17 cellular contexts compared by ENCODE assay signal in the genomic region with DNA sequence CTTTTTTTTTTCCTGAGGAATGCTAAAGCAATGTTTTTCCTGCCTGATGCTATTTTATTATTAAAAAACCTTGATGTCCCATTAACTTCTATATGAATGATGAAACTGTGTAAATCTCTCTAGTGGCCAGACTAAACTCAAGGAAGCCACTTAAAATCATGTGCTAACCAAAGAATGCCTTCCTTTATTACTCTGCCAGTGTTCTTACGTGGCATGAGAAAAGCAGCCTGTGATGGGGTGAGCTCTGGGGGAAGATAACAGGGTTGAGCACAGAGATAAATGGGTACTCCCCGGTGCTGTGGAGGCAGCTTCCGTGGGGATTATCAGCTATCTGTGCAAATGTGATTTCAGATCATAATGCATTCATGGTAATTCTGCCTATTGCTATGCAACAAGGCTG.
"Had no signal": no experiment of that assay in that cellular context is flagged by ENCODE, and none has a peak within 500 bp of the region (broad histone marks: within the 10 kb centered on the region; RNA-seq: fewer than 3 reads in every experiment).

No MANE protein-coding gene starts in this region.

- DNase-seq: IMR-90, Karpas-422, KG1, MG63, NCI-H1417 treated with DMSO at 0.1 percent for 48 hours, NCI-H146, NCI-H1694 treated with DMSO at 0.1 percent for 48 hours, NCI-H1930, NCI-H2171 treated with DMSO at 0.1 percent for 48 hours, NCI-H345, NCI-H446 treated with DMSO at 0.1 percent for 48 hours, NCI-H510A treated with DMSO at 0.1 percent for 48 hours, NCI-H526, PC-3, SW 1271, T-cell had no signal

- H3K4me1 Mint-ChIP-seq: T-cell had no signal

- H3K36me3 Mint-ChIP-seq: T-cell had no signal

- H3K4me3 Mint-ChIP-seq: T-cell; T-helper 1 cell treated with Interleukin-12 subunit alpha and Interleukin-12 subunit beta and Interleukin-4 antibody, amounts not matched to agents 30 μg/mL and 1 μg/mL, for 36 hours had no signal

- H3K9me3 Mint-ChIP-seq: T-helper 1 cell treated with Interleukin-12 subunit alpha and Interleukin-12 subunit beta and Interleukin-4 antibody, amounts not matched to agents 30 μg/mL and 1 μg/mL, for 36 hours had no signal

- H3K27ac Mint-ChIP-seq: T-cell; T-helper 1 cell treated with Interleukin-12 subunit alpha and Interleukin-12 subunit beta and Interleukin-4 antibody, amounts not matched to agents 30 μg/mL and 1 μg/mL, for 36 hours had no signal
